1 cellular context compared by ENCODE assay signal in the genomic region with DNA sequence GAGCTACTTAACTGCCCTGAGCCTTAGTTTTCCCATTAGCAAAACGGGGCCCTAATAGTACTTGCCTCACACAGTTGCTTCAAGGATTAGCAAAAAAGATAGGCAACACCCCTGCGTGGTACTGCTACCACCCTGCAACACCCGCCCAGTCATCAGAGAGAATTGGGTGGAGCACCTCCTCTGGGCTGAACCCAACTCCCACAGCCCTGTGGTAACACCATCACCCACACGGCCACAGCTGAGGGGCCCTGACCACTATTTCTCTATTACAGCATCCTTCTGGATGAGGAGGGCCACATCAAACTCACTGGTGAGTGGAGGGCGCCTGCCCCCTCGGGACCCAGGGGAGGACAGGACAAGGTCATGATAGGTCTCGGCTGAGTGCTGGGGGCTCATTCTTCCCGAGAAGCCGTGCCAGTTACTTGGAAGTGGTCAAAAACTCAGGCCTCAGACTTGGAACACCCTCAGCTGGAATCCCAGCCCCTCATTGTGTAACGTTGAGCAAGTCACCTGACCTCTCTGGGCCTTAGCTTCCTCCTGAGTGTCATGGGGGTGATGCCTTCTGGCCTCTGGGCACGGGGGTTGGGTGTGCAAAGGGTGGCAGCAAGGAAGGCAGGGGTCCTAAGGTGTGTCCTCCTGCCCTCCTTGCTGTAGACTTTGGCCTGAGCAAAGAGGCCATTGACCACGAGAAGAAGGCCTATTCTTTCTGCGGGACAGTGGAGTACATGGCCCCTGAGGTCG.
TF ChIP-seq lines count a peak whose summit lies in the region.

No MANE protein-coding gene starts in this region.

TF ChIP-seq in IMR-90, 13 proteins besides CTCF, POLR2A, EP300 and RAD21:
- TF ChIP-seq CHD1 (IDR thresholded peaks at IDR 0.05; ENCODE audit: low read depth, low read length) (no peak), MAFK (IDR thresholded peaks at IDR 0.05; ENCODE audit: low read depth, low read length) (no peak), MAZ (IDR thresholded peaks at IDR 0.05; ENCODE audit: borderline replicate concordance, low read depth, low read length) (no peak), MXI1 (IDR thresholded peaks at IDR 0.05; ENCODE audit: borderline replicate concordance, low read depth, low read length) (no peak), BHLHE40 (IDR thresholded peaks at IDR 0.05; ENCODE audit: low read depth, low read length) (no peak), RCOR1 (IDR thresholded peaks at IDR 0.05; ENCODE audit: insufficient replicate concordance, low read length) (no peak), NFE2L2 (IDR thresholded peaks at IDR 0.05; ENCODE audit: low read depth, low read length) (no peak), RFX5 (IDR thresholded peaks at IDR 0.05; ENCODE audit: low read depth, low read length) (no peak)
- TF ChIP-seq, protein P1, sequence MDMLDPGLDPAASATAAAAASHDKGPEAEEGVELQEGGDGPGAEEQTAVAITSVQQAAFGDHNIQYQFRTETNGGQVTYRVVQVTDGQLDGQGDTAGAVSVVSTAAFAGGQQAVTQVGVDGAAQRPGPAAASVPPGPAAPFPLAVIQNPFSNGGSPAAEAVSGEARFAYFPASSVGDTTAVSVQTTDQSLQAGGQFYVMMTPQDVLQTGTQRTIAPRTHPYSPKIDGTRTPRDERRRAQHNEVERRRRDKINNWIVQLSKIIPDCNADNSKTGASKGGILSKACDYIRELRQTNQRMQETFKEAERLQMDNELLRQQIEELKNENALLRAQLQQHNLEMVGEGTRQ (IDR thresholded peaks at IDR 0.05; ENCODE audit: low read depth, low read length), result no peak
- TF ChIP-seq, protein P2, sequence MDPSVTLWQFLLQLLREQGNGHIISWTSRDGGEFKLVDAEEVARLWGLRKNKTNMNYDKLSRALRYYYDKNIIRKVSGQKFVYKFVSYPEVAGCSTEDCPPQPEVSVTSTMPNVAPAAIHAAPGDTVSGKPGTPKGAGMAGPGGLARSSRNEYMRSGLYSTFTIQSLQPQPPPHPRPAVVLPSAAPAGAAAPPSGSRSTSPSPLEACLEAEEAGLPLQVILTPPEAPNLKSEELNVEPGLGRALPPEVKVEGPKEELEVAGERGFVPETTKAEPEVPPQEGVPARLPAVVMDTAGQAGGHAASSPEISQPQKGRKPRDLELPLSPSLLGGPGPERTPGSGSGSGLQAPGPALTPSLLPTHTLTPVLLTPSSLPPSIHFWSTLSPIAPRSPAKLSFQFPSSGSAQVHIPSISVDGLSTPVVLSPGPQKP (IDR thresholded peaks at IDR 0.05; ENCODE audit: borderline replicate concordance, low read depth, low read length), result no peak
